Comparison of ENCODE assay signal across 29 cellular contexts in genomic region chr4:127540497-127541026, GRCh38.
"Had no signal": no experiment of that assay in that cellular context is flagged by ENCODE, and none has a peak within 500 bp of the region (broad histone marks: within the 10 kb centered on the region; RNA-seq: fewer than 3 reads in every experiment).

No MANE protein-coding gene starts in this region.

- H3K36me3 ChIP-seq: brain microvascular endothelial cell had no signal

- H3K27ac Mint-ChIP-seq: activated CD4-positive, alpha-beta T cell treated with anti-CD3 and anti-CD28 coated beads, Interleukin-2, amount 10 ng/mL, durations not matched to agents 7 days and 5 days; activated CD8-positive, alpha-beta T cell treated with anti-CD3 and anti-CD28 coated beads for 36 hours; activated naive CD8-positive, alpha-beta T cell; activated T-helper 17 cell treated with anti-CD3 and anti-CD28 coated beads, Interleukin-2, amount 50 U/mL, for 72 hours; dendritic cell treated with granulocyte-macrophage colony-stimulating factor and Interleukin-4, amounts not matched to agents 40 ng/mL and 50 ng/mL, for 4 days; endodermal cell had no signal

- H3K9me3 Mint-ChIP-seq: activated CD4-positive, alpha-beta T cell treated with anti-CD3 and anti-CD28 coated beads, Interleukin-2, amount 10 ng/mL, durations not matched to agents 7 days and 5 days; activated CD8-positive, alpha-beta T cell treated with anti-CD3 and anti-CD28 coated beads for 36 hours; activated T-cell treated with anti-CD3 and anti-CD28 coated beads, Interleukin-2, amount 50 U/mL, for 4 hours; activated T-helper 17 cell treated with anti-CD3 and anti-CD28 coated beads, Interleukin-2, amount 50 U/mL, for 72 hours; central memory CD8-positive, alpha-beta T cell; dendritic cell treated with granulocyte-macrophage colony-stimulating factor and Interleukin-4, amounts not matched to agents 40 ng/mL and 50 ng/mL, for 4 days had no signal

- H3K4me1 Mint-ChIP-seq: activated T-helper 17 cell treated with anti-CD3 and anti-CD28 coated beads, Interleukin-2, amount 50 U/mL, for 72 hours; central memory CD8-positive, alpha-beta T cell had no signal

- H3K36me3 Mint-ChIP-seq: activated naive CD8-positive, alpha-beta T cell had no signal

- H3K27me3 Mint-ChIP-seq: central memory CD8-positive, alpha-beta T cell had no signal

- ATAC-seq: activated CD8-positive, alpha-beta T cell treated with anti-CD3 and anti-CD28 coated beads for 36 hours; activated T-cell treated with anti-CD3 and anti-CD28 coated beads, Interleukin-2, amount 50 U/mL, for 4 hours; activated T-helper 17 cell treated with anti-CD3 and anti-CD28 coated beads, Interleukin-2, amount 50 U/mL, for 72 hours; esophagus mucosa had no signal

- H3K4me3 Mint-ChIP-seq: activated CD4-positive, alpha-beta T cell treated with anti-CD3 and anti-CD28 coated beads, Interleukin-2, amount 10 ng/mL, durations not matched to agents 7 days and 5 days; activated CD8-positive, alpha-beta T cell treated with anti-CD3 and anti-CD28 coated beads for 36 hours; activated naive CD8-positive, alpha-beta T cell; activated T-cell treated with anti-CD3 and anti-CD28 coated beads, Interleukin-2, amount 50 U/mL, for 4 hours; activated T-helper 17 cell treated with anti-CD3 and anti-CD28 coated beads, Interleukin-2, amount 50 U/mL, for 72 hours; central memory CD8-positive, alpha-beta T cell; dendritic cell treated with granulocyte-macrophage colony-stimulating factor and Interleukin-4, amounts not matched to agents 40 ng/mL and 50 ng/mL, for 4 days; endodermal cell had no signal

- H3K4me3 ChIP-seq: coronary artery, dorsolateral prefrontal cortex had no signal

- H3K27ac ChIP-seq: brain microvascular endothelial cell, coronary artery, dorsolateral prefrontal cortex had no signal

- H3K27me3 ChIP-seq: brain microvascular endothelial cell had no signal

- DNase-seq: activated CD4-positive, alpha-beta T cell treated with anti-CD3 and anti-CD28 coated beads for 1 hour; activated CD4-positive, alpha-beta T cell treated with anti-CD3 and anti-CD28 coated beads for 4 hours; activated CD4-positive, alpha-beta T cell treated with anti-CD3 and anti-CD28 coated beads, Interleukin-2, amount 10 ng/mL, durations not matched to agents 7 days and 5 days; activated CD4-positive, alpha-beta T cell treated with anti-CD3 and anti-CD28 coated beads, Interleukin-2, amount 50 U/mL, for 4 hours; activated CD8-positive, alpha-beta memory T cell treated with anti-CD3 and anti-CD28 coated beads for 24 hours; activated CD8-positive, alpha-beta T cell treated with anti-CD3 and anti-CD28 coated beads for 36 hours; activated effector memory CD4-positive, alpha-beta T cell treated with Interleukin-2 at 50 U/mL for 16 hours; activated gamma-delta T cell treated with Interleukin-2 at 50 U/mL for 16 hours; activated naive CD4-positive, alpha-beta T cell treated with anti-CD3 and anti-CD28 coated beads, Interleukin-2, amount 50 U/mL, for 16 hours; activated naive CD4-positive, alpha-beta T cell treated with Interleukin-2 at 50 U/mL for 16 hours; activated T-cell treated with anti-CD3 and anti-CD28 coated beads, Interleukin-2, amount 50 U/mL, for 4 hours; amniotic stem cell; anterior cingulate cortex; brain microvascular endothelial cell; dorsolateral prefrontal cortex; effector memory CD4-positive, alpha-beta T cell; endodermal cell; foreskin fibroblast; head of caudate nucleus; T-helper 2 cell had no signal

- FAIRE-seq: astrocyte, bronchial epithelial cell, frontal cortex had no signal
